ENCODE assay signal across 23 cellular contexts in the genomic region with DNA sequence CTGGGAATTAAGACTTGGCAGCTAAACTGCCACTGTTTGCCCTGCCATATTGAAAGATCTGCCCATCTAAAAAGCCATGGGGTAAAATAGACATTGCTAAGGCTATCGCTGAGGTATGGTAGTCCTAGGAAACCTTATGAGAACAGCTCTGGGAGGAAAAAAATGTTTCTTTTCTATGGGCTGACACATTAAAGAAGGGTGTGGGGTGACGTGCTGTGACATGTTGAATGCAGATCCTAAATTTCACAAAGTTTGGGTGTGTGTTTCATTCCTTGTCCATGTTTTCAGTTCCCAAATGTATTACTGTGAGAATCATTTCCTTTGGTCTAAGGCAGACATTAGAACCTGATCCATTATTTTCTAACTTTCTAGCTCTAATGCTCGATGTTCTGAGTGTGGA.
"Had no signal": no experiment of that assay in that cellular context is flagged by ENCODE, and none has a peak within 500 bp of the region (broad histone marks: within the 10 kb centered on the region; RNA-seq: fewer than 3 reads in every experiment).

No MANE protein-coding gene starts in this region.

- H3K27me3 Mint-ChIP-seq: effector memory CD8-positive, alpha-beta T cell; natural killer cell treated with Interleukin-12 subunit alpha and Interleukin-12 subunit beta and Interleukin-15 and Interleukin-18, amount 100 ng/mL, for 72 hours; stimulated activated memory B cell treated with anti-CD40 and anti-IgM and Interleukin-4, amounts not matched to agents 10 μg/mL and 1 μg/mL and 100 μg/mL, for 72 hours; type B pancreatic cell had no signal

- H3K27ac ChIP-seq: gastrocnemius medialis, left lung, prostate gland, right atrium auricular region, tibial artery had no signal

- H3K9me3 Mint-ChIP-seq: mesothelial cell of epicardium; naive B cell; stimulated activated memory B cell treated with anti-CD40 and anti-IgM and Interleukin-4, amounts not matched to agents 10 μg/mL and 1 μg/mL and 100 μg/mL, for 72 hours; type B pancreatic cell had no signal

- H3K4me3 Mint-ChIP-seq: effector memory CD8-positive, alpha-beta T cell; mesothelial cell of epicardium; naive B cell; natural killer cell treated with Interleukin-12 subunit alpha and Interleukin-12 subunit beta and Interleukin-15 and Interleukin-18, amount 100 ng/mL, for 72 hours; stimulated activated memory B cell treated with anti-CD40 and anti-IgM and Interleukin-4, amounts not matched to agents 10 μg/mL and 1 μg/mL and 100 μg/mL, for 72 hours; type B pancreatic cell had no signal

- H3K9me3 ChIP-seq: gastrocnemius medialis, left lung, mucosa of descending colon, prostate gland, right atrium auricular region, tibial artery had no signal

- H3K4me1 ChIP-seq: gastrocnemius medialis, left lung, prostate gland, right atrium auricular region, tibial artery had no signal

- ATAC-seq: effector memory CD8-positive, alpha-beta T cell; gastrocnemius medialis; left cardiac atrium; left lung; mucosa of descending colon; natural killer cell treated with Interleukin-12 subunit alpha and Interleukin-12 subunit beta and Interleukin-15 and Interleukin-18, amount 100 ng/mL, for 72 hours; sciatic nerve; stimulated activated memory B cell treated with anti-CD40 and anti-IgM and Interleukin-4, amounts not matched to agents 10 μg/mL and 1 μg/mL and 100 μg/mL, for 72 hours; stimulated activated naive CD8-positive, alpha-beta T cell treated with anti-CD3 and anti-CD28 coated beads, Interleukin-15, Interleukin-2, amounts not matched to agents 100 U/mL and 50 U/mL, for 24 hours had no signal

- H3K36me3 ChIP-seq: gastrocnemius medialis, left lung, prostate gland, right atrium auricular region, tibial artery had no signal

- H3K27me3 ChIP-seq: gastrocnemius medialis, left lung, right atrium auricular region, tibial artery had no signal

- H3K27ac Mint-ChIP-seq: effector memory CD8-positive, alpha-beta T cell; mesothelial cell of epicardium; naive B cell; natural killer cell treated with Interleukin-12 subunit alpha and Interleukin-12 subunit beta and Interleukin-15 and Interleukin-18, amount 100 ng/mL, for 72 hours; stimulated activated memory B cell treated with anti-CD40 and anti-IgM and Interleukin-4, amounts not matched to agents 10 μg/mL and 1 μg/mL and 100 μg/mL, for 72 hours; type B pancreatic cell had no signal

- H3K36me3 Mint-ChIP-seq: mesothelial cell of epicardium; naive B cell; natural killer cell treated with Interleukin-12 subunit alpha and Interleukin-12 subunit beta and Interleukin-15 and Interleukin-18, amount 100 ng/mL, for 72 hours; stimulated activated memory B cell treated with anti-CD40 and anti-IgM and Interleukin-4, amounts not matched to agents 10 μg/mL and 1 μg/mL and 100 μg/mL, for 72 hours; type B pancreatic cell had no signal

- H3K4me3 ChIP-seq: gastrocnemius medialis, left lung, mucosa of descending colon, prostate gland, right atrium auricular region, tibial artery had no signal

- FAIRE-seq: endometrium had no signal

- H3K4me1 Mint-ChIP-seq: naive B cell; stimulated activated memory B cell treated with anti-CD40 and anti-IgM and Interleukin-4, amounts not matched to agents 10 μg/mL and 1 μg/mL and 100 μg/mL, for 72 hours had no signal

- DNase-seq: cerebellar nuclear complex; cortex of kidney; effector memory CD8-positive, alpha-beta T cell; gastrocnemius medialis; head of caudate nucleus; left cardiac atrium; left lung; mesenchymal stem cell; mucosa of descending colon; naive B cell; nucleus accumbens; stimulated activated CD4-positive, alpha-beta T cell treated with anti-CD3 and anti-CD28 coated beads, Interleukin-4, amount 100 ng/mL, for 4 hours; stimulated activated naive CD8-positive, alpha-beta T cell treated with anti-CD3 and anti-CD28 coated beads, Interleukin-15, Interleukin-2, amounts not matched to agents 100 U/mL and 50 U/mL, for 24 hours; substantia nigra; tibial artery had no signal
